In the genomic region with DNA sequence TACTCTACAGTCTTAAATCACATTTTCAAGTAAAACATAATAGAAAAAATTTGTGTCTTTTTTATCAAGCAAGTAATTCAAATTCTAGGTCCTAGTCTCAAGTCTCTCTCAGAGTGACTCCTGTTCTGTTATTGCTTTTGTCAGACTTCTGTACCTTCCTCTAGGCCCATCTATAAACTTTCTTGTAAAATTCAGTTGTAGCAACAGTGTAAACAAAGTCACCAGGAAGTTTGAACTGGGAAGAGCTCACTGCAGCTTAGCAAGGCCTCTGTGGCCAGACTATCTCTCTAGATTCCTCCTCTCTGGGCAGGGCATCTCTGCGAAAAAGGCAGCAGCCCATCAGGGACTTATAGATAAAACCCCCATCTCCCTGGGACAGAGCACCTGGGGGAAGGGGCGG, we compare ENCODE assay signal across 17 cellular contexts. TPM values are rescaled to one million over a fixed set of nuclear protein-coding genes. Genes with fewer than 3 reads are reported as not detected.
A peak's percentile ranks its signal among the peaks of the same experiment; 100 is the strongest.
DNase-seq lines count a peak whose midpoint lies in the region; ATAC-seq and TF ChIP-seq lines count a peak whose summit lies in the region.
"Had no signal": no experiment of that assay in that cellular context is flagged by ENCODE, and none has a peak within 500 bp of the region (broad histone marks: within the 10 kb centered on the region; RNA-seq: fewer than 3 reads in every experiment).

No MANE protein-coding gene starts in this region.

- H4K20me1 ChIP-seq in hepatocyte (ENCODE audit: insufficient read depth, poor library complexity, severe bottlenecking), result no peaks in the 10 kb centered on the region

- H3K9me3 ChIP-seq in hepatocyte (ENCODE audit: low read depth), result no peaks in the 10 kb centered on the region
- H3K9me3 ChIP-seq in prostate gland, result no peaks in the 10 kb centered on the region
- H3K9me3 ChIP-seq: BE2C, HAP-1 had no signal

- WGBS in hepatocyte (ENCODE audit: low lambda C conversion rate, missing lambda C conversion rate), result 88% methylated on average over 2 of the region's 2 CpGs
- WGBS in prostate gland, result 50% methylated on average over 2 of the region's 2 CpGs

- peak; percentile 75 for DNase-seq in LNCaP clone FGC (ENCODE audit: low read depth)
- peak; percentile 3 for DNase-seq in hepatocyte (ENCODE audit: low spot score)
- DNase-seq in prostate gland (ENCODE audit: low spot score), result peak; percentile 44
- no peak for DNase-seq in T-helper 2 cell
- DNase-seq in kidney tubule cell (ENCODE audit: low spot score), result no peak
- DNase-seq in NCI-H524 treated with DMSO at 0.1 percent for 48 hours (lab: John Stamatoyannopoulos, UW), result no peak
- DNase-seq: BE2C; CD8-positive, alpha-beta T cell; COR-L47; DMS153; DMS79 treated with DMSO at 0.1 percent for 48 hours; EL; GOT3 had no signal

- intact Hi-C loops in prostate gland (cut with DNase I), result no loop called here

- no peaks in the 10 kb centered on the region for H3K27me3 ChIP-seq in hepatocyte
- no peaks in the 10 kb centered on the region for H3K27me3 ChIP-seq in prostate gland (replicated peaks; ENCODE audit: insufficient read depth)
- H3K27me3 ChIP-seq: BE2C had no signal

- H3K36me3 ChIP-seq in hepatocyte (replicated peaks; ENCODE audit: insufficient read depth, low read depth) (no peaks in the 10 kb centered on the region), prostate gland (no peaks in the 10 kb centered on the region)
- H3K36me3 ChIP-seq: BE2C, HAP-1 had no signal

- TF ChIP-seq CTCF in LNCaP clone FGC (IDR thresholded peaks at IDR 0.05; ENCODE audit: control insufficient read depth, extremely low read depth, insufficient read depth) (no peak), hepatocyte (IDR thresholded peaks at IDR 0.05; ENCODE audit: poor library complexity) (no peak), prostate gland (IDR thresholded peaks at IDR 0.05) (no peak)

- no peaks in the 10 kb centered on the region for H3K79me2 ChIP-seq in hepatocyte

- H3K4me1 ChIP-seq in hepatocyte (ENCODE audit: insufficient read depth), result no peaks in the 10 kb centered on the region
- peaks cover 3% of the 10 kb centered on the region for H3K4me1 ChIP-seq in prostate gland (replicated peaks)
- H3K4me1 ChIP-seq: A549, BE2C, HAP-1 had no signal

- H3K4me2 ChIP-seq in hepatocyte, result no peak overlapping the region
- H3K4me2 ChIP-seq: A549 had no signal

- H3K4me3 ChIP-seq in LNCaP clone FGC (ENCODE audit: low read depth, low read length), result no peak overlapping the region
- H3K4me3 ChIP-seq in hepatocyte, result no peak overlapping the region
- H3K4me3 ChIP-seq in prostate gland, result no peak overlapping the region
- H3K4me3 ChIP-seq: A549, HAP-1 had no signal

- no peak for ATAC-seq in HG03025 (IDR thresholded peaks at IDR 0.05; ENCODE audit: low FRiP score, unreplicated experiment)
- ATAC-seq: A549; CD8-positive, alpha-beta T cell; HepG2 had no signal

- H3K27ac ChIP-seq in hepatocyte (no peak overlapping the region), prostate gland (peak overlapping the region; percentile 60 to 71)
- H3K27ac ChIP-seq: A549 had no signal

- TF ChIP-seq POLR2A in prostate gland (IDR thresholded peaks at IDR 0.05), result no peak

- no peaks in the 10 kb centered on the region for H3K9me2 ChIP-seq in hepatocyte (replicated peaks; ENCODE audit: insufficient read depth)

- H2AFZ ChIP-seq in hepatocyte, result no peak overlapping the region

RNA-seq across cellular contexts. Expression of gene ZNF678, which starts 13.5 kb away (rescaled TPM):
- total RNA-seq in hepatocyte, result 11.5 and 14.2 TPM in 2 replicates
- 1.7 and 2.3 TPM in 2 replicates for polyA plus RNA-seq in hepatocyte
- total RNA-seq in prostate gland, result 10 to 100 TPM; 17.0 to 21.4 TPM

Comparison
In these comparisons a context has a peak if more than half of its experiments do, and no peak if none do; other contexts are left out.
1. DNase-seq: peak in LNCaP clone FGC (single experiment), hepatocyte (single experiment) and prostate gland (single experiment); none in T-helper 2 cell (0 of 5), kidney tubule cell (single experiment) and NCI-H524 treated with DMSO at 0.1 percent for 48 hours (single experiment).